In the genomic region with DNA sequence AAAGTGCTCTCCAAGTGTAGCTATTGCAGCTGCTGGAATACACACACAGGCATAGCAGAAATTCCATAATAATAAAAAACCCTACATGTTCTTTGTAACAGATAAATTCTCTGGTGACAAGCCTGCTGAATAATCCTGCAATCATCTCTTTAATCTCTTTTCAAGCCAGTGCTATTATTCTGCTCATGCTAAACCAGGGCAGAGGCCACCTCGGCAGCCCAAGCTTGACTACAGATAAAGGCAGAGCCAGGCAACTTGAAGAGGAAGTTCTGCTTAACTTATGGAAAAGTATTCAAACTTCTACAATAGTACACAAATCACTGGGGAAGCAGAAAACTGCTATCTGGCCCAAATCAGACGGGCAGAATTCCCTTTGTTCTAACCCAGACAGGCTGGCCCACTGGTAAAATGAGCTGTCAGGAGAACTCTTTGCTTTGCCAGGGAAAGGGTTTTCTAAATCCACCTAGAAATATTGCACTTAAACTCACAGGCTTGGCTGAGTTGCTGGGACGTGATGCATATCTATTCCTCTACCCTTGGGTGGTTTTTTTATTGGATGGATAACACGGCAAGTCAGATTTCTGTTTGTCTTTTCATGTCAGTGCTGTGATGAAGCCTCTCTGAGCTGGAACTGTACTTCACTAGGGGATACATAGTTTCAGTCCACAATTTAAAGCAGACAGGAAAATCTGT, we compare ENCODE assay signal across 13 cellular contexts.
DNase-seq lines count a peak whose midpoint lies in the region; ATAC-seq and TF ChIP-seq lines count a peak whose summit lies in the region.
"Had no signal": no experiment of that assay in that cellular context is flagged by ENCODE, and none has a peak within 500 bp of the region (broad histone marks: within the 10 kb centered on the region; RNA-seq: fewer than 3 reads in every experiment).

No MANE protein-coding gene starts in this region.

- H4K20me1 ChIP-seq in PC-3 (ENCODE audit: low read length): no peaks in the 10 kb centered on the region

- intact Hi-C loops in PC-3 (cut with micrococcal nuclease) (no loop called here), esophagus muscularis mucosa (cut with DNase I) (no loop called here), CD14-positive monocyte (cut with micrococcal nuclease) (no loop called here), natural killer cell (cut with micrococcal nuclease) (no loop called here)
- intact Hi-C loops in activated T-helper 1 cell treated with anti-CD3 and anti-CD28 coated beads, Interleukin-12 subunit alpha, Interleukin-12 subunit beta, Interleukin-2, Interleukin-4 antibody, amounts not matched to agents 30 ng/mL and 10 ng/mL and 1 ng/mL, durations not matched to agents 14 hours and 24 hours and 36 hours (cut with micrococcal nuclease): no loop called here

- H2AFZ ChIP-seq in PC-3 (ENCODE audit: low read length) (peak overlapping the region; percentile 9; the same call in 1 of the 2 replicates), neuronal stem cell (ENCODE audit: low read length) (peak overlapping the region; percentile 70)

- peaks cover 25% of the 10 kb centered on the region for H3K4me1 ChIP-seq in PC-3 (ENCODE audit: insufficient read depth, low read length)
- H3K4me1 ChIP-seq in esophagus muscularis mucosa: peaks cover 61 to 71% (median 67%) of the 10 kb centered on the region in 4 donors
- H3K4me1 ChIP-seq in neuronal stem cell (ENCODE audit: control insufficient read depth in 2 of 2, insufficient read depth in 1 of 2, low read depth in 1 of 2, low read length in 2 of 2): peaks cover 27 to 48% of the 10 kb centered on the region in 2 donors

- H2BK5ac ChIP-seq in neuronal stem cell (ENCODE audit: low read length): no peak overlapping the region

- ATAC-seq in PC-3 (peak; percentile 80), natural killer cell (no peak)
- ATAC-seq: left lobe of liver had no signal

- H3K27ac Mint-ChIP-seq in CD14-positive monocyte (peak overlapping the region in 1 of 7 donors; percentile 30), natural killer cell (no peak overlapping the region)
- H3K27ac Mint-ChIP-seq in activated T-helper 1 cell treated with anti-CD3 and anti-CD28 coated beads, Interleukin-12 subunit alpha, Interleukin-12 subunit beta, Interleukin-2, Interleukin-4 antibody, amounts not matched to agents 30 ng/mL and 10 ng/mL and 1 ng/mL, durations not matched to agents 14 hours and 24 hours and 36 hours: no peak overlapping the region
- H3K27ac Mint-ChIP-seq: activated CD4-positive, alpha-beta T cell treated with anti-CD3 and anti-CD28 coated beads, Interleukin-2, amount 10 ng/mL, durations not matched to agents 24 days and 14 days; activated naive CD4-positive, alpha-beta T cell treated with anti-CD3 and anti-CD28 coated beads, Interleukin-2, amount 50 U/mL, for 24 hours had no signal

- H3K9me3 ChIP-seq in PC-3 (ENCODE audit: low read length) (no peaks in the 10 kb centered on the region), esophagus muscularis mucosa (no peaks in the 10 kb centered on the region), neuronal stem cell (replicated peaks in 1 of 2; ENCODE audit: control insufficient read depth in 2 of 2, insufficient read depth in 1 of 2, low read depth in 1 of 2, low read length in 2 of 2) (no peaks in the 10 kb centered on the region)

- CTCF ChIA-PET in PC-3 (lab: Charles Lee): no interaction called here

- WGBS in esophagus muscularis mucosa: 32% methylated on average over 4 of the region's 4 CpGs
- no CpG with 5 or more reads among the region's 4 CpGs for WGBS in neuronal stem cell (ENCODE audit: extremely low coverage in 2 of 2, insufficient read length in 2 of 2, insufficient replicate concordance in 1 of 2), 2 donors

- no peaks in the 10 kb centered on the region for H3K9me2 ChIP-seq in PC-3 (replicated peaks; ENCODE audit: low read length)

- H3K27ac ChIP-seq in PC-3 (ENCODE audit: low read length) (peak overlapping the region; percentile 76), esophagus muscularis mucosa (replicated peaks in 1 of 4) (peak overlapping the region; percentile 64 to 74 (median 71)), neuronal stem cell (replicated peaks; ENCODE audit: low read length) (no peak overlapping the region)
- H3K27ac ChIP-seq: SK-N-MC had no signal

- no peak overlapping the region for H2BK15ac ChIP-seq in neuronal stem cell (ENCODE audit: low read length)

- H3K4ac ChIP-seq in neuronal stem cell (ENCODE audit: low read length): no peak overlapping the region

- H2AK5ac ChIP-seq in neuronal stem cell (ENCODE audit: low read depth, low read length): no peak overlapping the region

- H3K27me3 ChIP-seq in PC-3 (ENCODE audit: low read length) (no peaks in the 10 kb centered on the region), esophagus muscularis mucosa (no peaks in the 10 kb centered on the region), neuronal stem cell (ENCODE audit: control insufficient read depth in 3 of 3, insufficient read depth in 3 of 3, low read depth in 1 of 3, low read length in 3 of 3) (no peaks in the 10 kb centered on the region)

- H3K79me2 ChIP-seq in PC-3 (ENCODE audit: low read length): no peaks in the 10 kb centered on the region

- H4K91ac ChIP-seq in neuronal stem cell (ENCODE audit: low read depth, low read length, poor library complexity): no peak overlapping the region

- H3K4me1 Mint-ChIP-seq in CD14-positive monocyte (peaks cover 1% of the 10 kb centered on the region), natural killer cell (no peaks in the 10 kb centered on the region)
- no peaks in the 10 kb centered on the region for H3K4me1 Mint-ChIP-seq in activated T-helper 1 cell treated with anti-CD3 and anti-CD28 coated beads, Interleukin-12 subunit alpha, Interleukin-12 subunit beta, Interleukin-2, Interleukin-4 antibody, amounts not matched to agents 30 ng/mL and 10 ng/mL and 1 ng/mL, durations not matched to agents 14 hours and 24 hours and 36 hours (ENCODE audit: low read depth)
- H3K4me1 Mint-ChIP-seq: activated CD4-positive, alpha-beta T cell treated with anti-CD3 and anti-CD28 coated beads, Interleukin-2, amount 10 ng/mL, durations not matched to agents 24 days and 14 days; activated naive CD4-positive, alpha-beta T cell treated with anti-CD3 and anti-CD28 coated beads, Interleukin-2, amount 50 U/mL, for 24 hours had no signal

- H3K9ac ChIP-seq in PC-3 (ENCODE audit: low read length) (peak overlapping the region; percentile 16; the same call in 1 of the 2 replicates), neuronal stem cell (ENCODE audit: low read depth, low read length, poor library complexity) (no peak overlapping the region)

- DNase-seq in AG09319 (ENCODE audit: extremely low read depth, low read depth) (peak; percentile 5), PC-3 (peak; percentile 47), esophagus muscularis mucosa (ENCODE audit: extremely low spot score) (no peak), neuronal stem cell (ENCODE audit: low spot score) (no peak), CD14-positive monocyte (ENCODE audit: low spot score) (no peak), natural killer cell (no peak)
- DNase-seq in stimulated activated CD4-positive, alpha-beta T cell treated with anti-CD3 and anti-CD28 coated beads, Interleukin-15, amount 100 ng/mL, for 24 hours: no peak
- no peak for DNase-seq in activated T-helper 1 cell treated with anti-CD3 and anti-CD28 coated beads, Interleukin-12 subunit alpha, Interleukin-12 subunit beta, Interleukin-2, Interleukin-4 antibody, amounts not matched to agents 30 ng/mL and 10 ng/mL and 1 ng/mL, durations not matched to agents 14 hours and 24 hours and 36 hours (ENCODE audit: low spot score)
- DNase-seq: activated CD4-positive, alpha-beta T cell treated with anti-CD3 and anti-CD28 coated beads, Interleukin-2, amount 10 ng/mL, durations not matched to agents 24 days and 14 days; NCI-H510A treated with DMSO at 0.1 percent for 48 hours had no signal

- H3K4me3 ChIP-seq in PC-3 (ENCODE audit: low read length) (no peak overlapping the region), esophagus muscularis mucosa (no peak overlapping the region), neuronal stem cell (ENCODE audit: low read length in 2 of 2) (no peak overlapping the region)
- H3K4me3 ChIP-seq: SK-N-MC had no signal

- H3K4me2 ChIP-seq in PC-3 (ENCODE audit: low read length) (peak overlapping the region; percentile 56), neuronal stem cell (ENCODE audit: insufficient read depth, low read length, poor library complexity, severe bottlenecking) (no peak overlapping the region)

- no peak for TF ChIP-seq EP300 in esophagus muscularis mucosa (IDR thresholded peaks at IDR 0.05)

- H4K8ac ChIP-seq in neuronal stem cell (ENCODE audit: low read depth, low read length): no peak overlapping the region

- H3K18ac ChIP-seq in neuronal stem cell (ENCODE audit: low read length): no peak overlapping the region

- POLR2A ChIA-PET in PC-3 (lab: Charles Lee; ENCODE audit: unreplicated experiment): interaction anchor here (0.6 to 0.8 kb wide), 2 partner anchors 64 to 320 kb away, joined by 5 to 6 read pairs; no protein-coding TSS in a partner anchor

- TF ChIP-seq CTCF in AG09319 (IDR thresholded peaks at IDR 0.05; ENCODE audit: low read depth, low read length) (no peak), PC-3 (conservative IDR thresholded peaks at IDR 0.05; ENCODE audit: low read depth, low read length) (no peak), esophagus muscularis mucosa (IDR thresholded peaks at IDR 0.05) (no peak), CD14-positive monocyte (IDR thresholded peaks at IDR 0.05) (no peak), natural killer cell (IDR thresholded peaks at IDR 0.05) (no peak)

- TF ChIP-seq POLR2A in esophagus muscularis mucosa (IDR thresholded peaks at IDR 0.05; ENCODE audit: low read depth): no peak

- no TSS peak for BruUV-seq in PC-3 (replicated peaks; lab: Mats Ljungman, UMichigan)

- H2BK12ac ChIP-seq in neuronal stem cell (ENCODE audit: low read length): no peak overlapping the region

- H3F3A ChIP-seq in PC-3 (ENCODE audit: low read length, unreplicated experiment): no peaks in the 10 kb centered on the region

- peaks cover 0 to 2% (median 0%) of the 10 kb centered on the region in 3 donors for H3K27me3 Mint-ChIP-seq in CD14-positive monocyte (ENCODE audit: low read depth in 3 of 3)
- H3K27me3 Mint-ChIP-seq in activated T-helper 1 cell treated with anti-CD3 and anti-CD28 coated beads, Interleukin-12 subunit alpha, Interleukin-12 subunit beta, Interleukin-2, Interleukin-4 antibody, amounts not matched to agents 30 ng/mL and 10 ng/mL and 1 ng/mL, durations not matched to agents 14 hours and 24 hours and 36 hours (ENCODE audit: insufficient read depth): no peaks in the 10 kb centered on the region
- H3K27me3 Mint-ChIP-seq in natural killer cell (ENCODE audit: low read depth in 2 of 2): no peaks in the 10 kb centered on the region
- H3K27me3 Mint-ChIP-seq: activated CD4-positive, alpha-beta T cell treated with anti-CD3 and anti-CD28 coated beads, Interleukin-2, amount 10 ng/mL, durations not matched to agents 24 days and 14 days; activated naive CD4-positive, alpha-beta T cell treated with anti-CD3 and anti-CD28 coated beads, Interleukin-2, amount 50 U/mL, for 24 hours had no signal

- no peaks in the 10 kb centered on the region for H3K79me1 ChIP-seq in neuronal stem cell (ENCODE audit: low read depth, low read length)

- H3K36me3 ChIP-seq in PC-3 (ENCODE audit: low read depth, low read length) (no peaks in the 10 kb centered on the region), esophagus muscularis mucosa (no peaks in the 10 kb centered on the region), neuronal stem cell (replicated peaks in 1 of 2; ENCODE audit: control insufficient read depth in 2 of 2, insufficient read depth in 2 of 2, low read length in 2 of 2) (no peaks in the 10 kb centered on the region)

- no peak overlapping the region for H3K23ac ChIP-seq in neuronal stem cell (ENCODE audit: low read depth, low read length, poor library complexity)

- H3K36me3 Mint-ChIP-seq in CD14-positive monocyte (peaks cover 34 to 49% of the 10 kb centered on the region in 2 donors), natural killer cell (no peaks in the 10 kb centered on the region)
- peaks cover 2% of the 10 kb centered on the region for H3K36me3 Mint-ChIP-seq in activated T-helper 1 cell treated with anti-CD3 and anti-CD28 coated beads, Interleukin-12 subunit alpha, Interleukin-12 subunit beta, Interleukin-2, Interleukin-4 antibody, amounts not matched to agents 30 ng/mL and 10 ng/mL and 1 ng/mL, durations not matched to agents 14 hours and 24 hours and 36 hours (ENCODE audit: low read depth)

- H3K9me3 Mint-ChIP-seq in CD14-positive monocyte (no peaks in the 10 kb centered on the region), natural killer cell (no peaks in the 10 kb centered on the region)
- H3K9me3 Mint-ChIP-seq in activated T-helper 1 cell treated with anti-CD3 and anti-CD28 coated beads, Interleukin-12 subunit alpha, Interleukin-12 subunit beta, Interleukin-2, Interleukin-4 antibody, amounts not matched to agents 30 ng/mL and 10 ng/mL and 1 ng/mL, durations not matched to agents 14 hours and 24 hours and 36 hours: no peaks in the 10 kb centered on the region
- H3K9me3 Mint-ChIP-seq: activated CD4-positive, alpha-beta T cell treated with anti-CD3 and anti-CD28 coated beads, Interleukin-2, amount 10 ng/mL, durations not matched to agents 24 days and 14 days; activated naive CD4-positive, alpha-beta T cell treated with anti-CD3 and anti-CD28 coated beads, Interleukin-2, amount 50 U/mL, for 24 hours had no signal

- no peak overlapping the region for H2BK120ac ChIP-seq in neuronal stem cell (ENCODE audit: low read depth, low read length)

- no peak overlapping the region for H3K14ac ChIP-seq in neuronal stem cell (ENCODE audit: low read length)

- H3K4me3 Mint-ChIP-seq in CD14-positive monocyte (no peak overlapping the region), natural killer cell (no peak overlapping the region)
- no peak overlapping the region for H3K4me3 Mint-ChIP-seq in activated T-helper 1 cell treated with anti-CD3 and anti-CD28 coated beads, Interleukin-12 subunit alpha, Interleukin-12 subunit beta, Interleukin-2, Interleukin-4 antibody, amounts not matched to agents 30 ng/mL and 10 ng/mL and 1 ng/mL, durations not matched to agents 14 hours and 24 hours and 36 hours
- H3K4me3 Mint-ChIP-seq: activated CD4-positive, alpha-beta T cell treated with anti-CD3 and anti-CD28 coated beads, Interleukin-2, amount 10 ng/mL, durations not matched to agents 24 days and 14 days; activated naive CD4-positive, alpha-beta T cell treated with anti-CD3 and anti-CD28 coated beads, Interleukin-2, amount 50 U/mL, for 24 hours had no signal

Comparison
In these comparisons a context has a peak if more than half of its experiments do, and no peak if none do; other contexts are left out.
1. DNase-seq: peak in AG09319 (single experiment) and PC-3 (single experiment); none in esophagus muscularis mucosa (single experiment), neuronal stem cell (single experiment), stimulated activated CD4-positive, alpha-beta T cell treated with anti-CD3 and anti-CD28 coated beads, Interleukin-15, amount 100 ng/mL, for 24 hours (single experiment), CD14-positive monocyte (single experiment), activated T-helper 1 cell treated with anti-CD3 and anti-CD28 coated beads, Interleukin-12 subunit alpha, Interleukin-12 subunit beta, Interleukin-2, Interleukin-4 antibody, amounts not matched to agents 30 ng/mL and 10 ng/mL and 1 ng/mL, durations not matched to agents 14 hours and 24 hours and 36 hours (single experiment) and natural killer cell (single experiment).